In genomic region chr6:159999240-159999671, GRCh38 we compare ENCODE assay signal across 23 cellular contexts. TPM values are rescaled to one million over a fixed set of nuclear protein-coding genes. Genes with fewer than 3 reads are reported as not detected.
A peak's percentile ranks its signal among the peaks of the same experiment; 100 is the strongest.
DNase-seq lines count a peak whose midpoint lies in the region; ATAC-seq lines count a peak whose summit lies in the region.
"Had no signal": no experiment of that assay in that cellular context is flagged by ENCODE, and none has a peak within 500 bp of the region (broad histone marks: within the 10 kb centered on the region; RNA-seq: fewer than 3 reads in every experiment).

No MANE protein-coding gene starts in this region.

- peaks cover 80% of the 10 kb centered on the region for H3K36me3 Mint-ChIP-seq in activated T-cell treated with anti-CD3 and anti-CD28 coated beads, Interleukin-2, amount 50 U/mL, for 24 hours (ENCODE audit: low read depth)
- peaks cover 36% of the 10 kb centered on the region for H3K36me3 Mint-ChIP-seq in effector memory CD8-positive, alpha-beta T cell (ENCODE audit: insufficient read depth)
- H3K36me3 Mint-ChIP-seq in stimulated activated naive CD8-positive, alpha-beta T cell treated with anti-CD3 and anti-CD28 coated beads, Interleukin-15, Interleukin-2, amounts not matched to agents 100 ng/mL and 50 ng/mL, for 24 hours (ENCODE audit: low read depth) = peaks cover 72% of the 10 kb centered on the region

- no peak overlapping the region for H2BK15ac ChIP-seq in neuronal stem cell (ENCODE audit: low read length)

- no peaks in the 10 kb centered on the region for H3K27me3 Mint-ChIP-seq in activated T-cell treated with anti-CD3 and anti-CD28 coated beads, Interleukin-2, amount 50 U/mL, for 24 hours
- H3K27me3 Mint-ChIP-seq in effector memory CD8-positive, alpha-beta T cell = no peaks in the 10 kb centered on the region
- no peaks in the 10 kb centered on the region for H3K27me3 Mint-ChIP-seq in stimulated activated naive CD8-positive, alpha-beta T cell treated with anti-CD3 and anti-CD28 coated beads, Interleukin-15, Interleukin-2, amounts not matched to agents 100 ng/mL and 50 ng/mL, for 24 hours
- H3K27me3 Mint-ChIP-seq: activated CD8-positive, alpha-beta memory T cell treated with anti-CD3 and anti-CD28 coated beads, Interleukin-2, amount 10 ng/mL, durations not matched to agents 7 days and 5 days had no signal

- H3K27ac ChIP-seq in neuronal stem cell (replicated peaks; ENCODE audit: low read length) = no peak overlapping the region
- H3K27ac ChIP-seq: brain microvascular endothelial cell, C4-2B, colonic mucosa, heart left ventricle had no signal

- no peak overlapping the region for H2BK5ac ChIP-seq in neuronal stem cell (ENCODE audit: low read length)

- no peaks in the 10 kb centered on the region for H3K27me3 ChIP-seq in neuronal stem cell (ENCODE audit: control insufficient read depth in 3 of 3, insufficient read depth in 3 of 3, low read depth in 1 of 3, low read length in 3 of 3)
- H3K27me3 ChIP-seq: brain microvascular endothelial cell, colonic mucosa, heart left ventricle had no signal

- H3K4me3 ChIP-seq in neuronal stem cell (ENCODE audit: low read length in 2 of 2) = no peak overlapping the region
- H3K4me3 ChIP-seq: colonic mucosa, heart left ventricle had no signal

- no peak overlapping the region for H4K8ac ChIP-seq in neuronal stem cell (ENCODE audit: low read depth, low read length)

- H3K27ac Mint-ChIP-seq in activated T-cell treated with anti-CD3 and anti-CD28 coated beads, Interleukin-2, amount 50 U/mL, for 24 hours = peak overlapping the region; percentile 71
- peak overlapping the region; percentile 5 to 86 for H3K27ac Mint-ChIP-seq in effector memory CD8-positive, alpha-beta T cell
- peak overlapping the region; percentile 93 for H3K27ac Mint-ChIP-seq in stimulated activated naive CD8-positive, alpha-beta T cell treated with anti-CD3 and anti-CD28 coated beads, Interleukin-15, Interleukin-2, amounts not matched to agents 100 ng/mL and 50 ng/mL, for 24 hours
- H3K27ac Mint-ChIP-seq: activated CD8-positive, alpha-beta memory T cell treated with anti-CD3 and anti-CD28 coated beads, Interleukin-2, amount 10 ng/mL, durations not matched to agents 7 days and 5 days; nephron; T-helper 1 cell treated with Interleukin-12 subunit alpha and Interleukin-12 subunit beta and Interleukin-4 antibody, amounts not matched to agents 30 μg/mL and 1 μg/mL, for 36 hours; WTC11 had no signal

- H3K4me1 Mint-ChIP-seq in activated T-cell treated with anti-CD3 and anti-CD28 coated beads, Interleukin-2, amount 50 U/mL, for 24 hours (ENCODE audit: low read depth) = peaks cover 72% of the 10 kb centered on the region
- H3K4me1 Mint-ChIP-seq in effector memory CD8-positive, alpha-beta T cell (ENCODE audit: low read depth in 2 of 2) = peaks cover 53 to 64% of the 10 kb centered on the region in 2 donors
- peaks cover 78% of the 10 kb centered on the region for H3K4me1 Mint-ChIP-seq in stimulated activated naive CD8-positive, alpha-beta T cell treated with anti-CD3 and anti-CD28 coated beads, Interleukin-15, Interleukin-2, amounts not matched to agents 100 ng/mL and 50 ng/mL, for 24 hours (ENCODE audit: low read depth)

- H3K4ac ChIP-seq in neuronal stem cell (ENCODE audit: low read length) = no peak overlapping the region

- H3K4me3 Mint-ChIP-seq in activated T-cell treated with anti-CD3 and anti-CD28 coated beads, Interleukin-2, amount 50 U/mL, for 24 hours = no peak overlapping the region
- H3K4me3 Mint-ChIP-seq in effector memory CD8-positive, alpha-beta T cell = peak overlapping the region in 1 of 2 donors; percentile 21
- H3K4me3 Mint-ChIP-seq in stimulated activated naive CD8-positive, alpha-beta T cell treated with anti-CD3 and anti-CD28 coated beads, Interleukin-15, Interleukin-2, amounts not matched to agents 100 ng/mL and 50 ng/mL, for 24 hours = peak overlapping the region; percentile 57
- H3K4me3 Mint-ChIP-seq: activated CD8-positive, alpha-beta memory T cell treated with anti-CD3 and anti-CD28 coated beads, Interleukin-2, amount 10 ng/mL, durations not matched to agents 7 days and 5 days; nephron; T-helper 1 cell treated with Interleukin-12 subunit alpha and Interleukin-12 subunit beta and Interleukin-4 antibody, amounts not matched to agents 30 μg/mL and 1 μg/mL, for 36 hours; WTC11 had no signal

- no peak for DNase-seq in activated T-cell treated with anti-CD3 and anti-CD28 coated beads, Interleukin-2, amount 50 U/mL, for 24 hours
- no peak for DNase-seq in activated T-cell treated with anti-CD3 and anti-CD28 coated beads, Interleukin-2, amount 50 U/mL, for 1 hour
- DNase-seq in SW480 (ENCODE audit: low spot score) (peak; percentile 93), kidney glomerular epithelial cell (lab: John Stamatoyannopoulos, UW) (no peak), SIG-M5 treated with dmso at 0.1 percent for 504 hours (lab: John Stamatoyannopoulos, UW; ENCODE audit: unreplicated experiment) (no peak), neuronal stem cell (ENCODE audit: low spot score) (no peak)
- DNase-seq in effector memory CD8-positive, alpha-beta T cell = no peak
- DNase-seq: activated CD8-positive, alpha-beta memory T cell treated with anti-CD3 and anti-CD28 coated beads, Interleukin-2, amount 10 ng/mL, durations not matched to agents 7 days and 5 days; brain microvascular endothelial cell; colonic mucosa; GF-D8; heart left ventricle; NCI-H1436; NCI-H2171 treated with DMSO at 0.1 percent for 48 hours; NCI-H69; stimulated activated CD4-positive, alpha-beta T cell treated with anti-CD3 and anti-CD28 coated beads, Interleukin-2, amount 100 ng/mL, for 48 hours; substantia nigra had no signal

- no peak overlapping the region for H2AK5ac ChIP-seq in neuronal stem cell (ENCODE audit: low read depth, low read length)

- H3K23ac ChIP-seq in neuronal stem cell (ENCODE audit: low read depth, low read length, poor library complexity) = no peak overlapping the region

- H2BK120ac ChIP-seq in neuronal stem cell (ENCODE audit: low read depth, low read length) = no peak overlapping the region

- H3K9me3 Mint-ChIP-seq in activated T-cell treated with anti-CD3 and anti-CD28 coated beads, Interleukin-2, amount 50 U/mL, for 24 hours = peaks cover 11% of the 10 kb centered on the region
- no peaks in the 10 kb centered on the region for H3K9me3 Mint-ChIP-seq in effector memory CD8-positive, alpha-beta T cell
- H3K9me3 Mint-ChIP-seq in stimulated activated naive CD8-positive, alpha-beta T cell treated with anti-CD3 and anti-CD28 coated beads, Interleukin-15, Interleukin-2, amounts not matched to agents 100 ng/mL and 50 ng/mL, for 24 hours = peaks cover 2% of the 10 kb centered on the region

- no peak overlapping the region for H3K18ac ChIP-seq in neuronal stem cell (ENCODE audit: low read length)

- peaks cover 20% of the 10 kb centered on the region for H3K79me1 ChIP-seq in neuronal stem cell (ENCODE audit: low read depth, low read length)

- H3K9me3 ChIP-seq in neuronal stem cell (replicated peaks in 1 of 2; ENCODE audit: control insufficient read depth in 2 of 2, insufficient read depth in 1 of 2, low read depth in 1 of 2, low read length in 2 of 2) = peaks cover 4 to 42% of the 10 kb centered on the region in 2 donors
- H3K9me3 ChIP-seq: colonic mucosa had no signal

- H3K14ac ChIP-seq in neuronal stem cell (ENCODE audit: low read length) = no peak overlapping the region

- H3K4me2 ChIP-seq in neuronal stem cell (ENCODE audit: insufficient read depth, low read length, poor library complexity, severe bottlenecking) = no peak overlapping the region

- no CpG with 5 or more reads among the region's 6 CpGs for WGBS in neuronal stem cell (ENCODE audit: extremely low coverage in 2 of 2, insufficient read length in 2 of 2, insufficient replicate concordance in 1 of 2), 2 donors

- H3K36me3 ChIP-seq in neuronal stem cell (replicated peaks in 1 of 2; ENCODE audit: control insufficient read depth in 2 of 2, insufficient read depth in 2 of 2, low read length in 2 of 2) = peaks cover 13 to 76% of the 10 kb centered on the region in 2 donors
- H3K36me3 ChIP-seq: brain microvascular endothelial cell, colonic mucosa had no signal

- no peak overlapping the region for H2AFZ ChIP-seq in neuronal stem cell (ENCODE audit: low read length)

- H2BK12ac ChIP-seq in neuronal stem cell (ENCODE audit: low read length) = no peak overlapping the region

- no peak overlapping the region for H4K91ac ChIP-seq in neuronal stem cell (ENCODE audit: low read depth, low read length, poor library complexity)

- no peak overlapping the region for H3K9ac ChIP-seq in neuronal stem cell (ENCODE audit: low read depth, low read length, poor library complexity)

- no peaks in the 10 kb centered on the region for H3K4me1 ChIP-seq in neuronal stem cell (ENCODE audit: control insufficient read depth in 2 of 2, insufficient read depth in 1 of 2, low read depth in 1 of 2, low read length in 2 of 2)
- H3K4me1 ChIP-seq: colonic mucosa had no signal

- no peak for ATAC-seq in effector memory CD8-positive, alpha-beta T cell (replicated peaks)
- ATAC-seq: activated CD8-positive, alpha-beta memory T cell treated with anti-CD3 and anti-CD28 coated beads, Interleukin-2, amount 10 ng/mL, durations not matched to agents 7 days and 5 days; heart left ventricle; Right ventricle myocardium inferior; WTC11 had no signal

RNA-seq across cellular contexts. Expression of gene IGF2R, which starts 30.4 kb away (rescaled TPM):
- polyA plus RNA-seq in neuronal stem cell (2013, experiment 1 of 2) = 14.0 TPM
- 13.5 TPM for polyA plus RNA-seq in neuronal stem cell (2013, experiment 2 of 2)
